Comparison of ENCODE assay signal across 9 cellular contexts in genomic region chr20:35226126-35226774, GRCh38. TPM values are rescaled to one million over a fixed set of nuclear protein-coding genes. Genes with fewer than 3 reads are reported as not detected.
DNase-seq lines count a peak whose midpoint lies in the region; ATAC-seq and TF ChIP-seq lines count a peak whose summit lies in the region.
"Had no signal": no experiment of that assay in that cellular context is flagged by ENCODE, and none has a peak within 500 bp of the region (broad histone marks: within the 10 kb centered on the region; RNA-seq: fewer than 3 reads in every experiment).

TSS of gene MMP24 (plus strand) at chr20:35226690. CDS start at chr20:35226739, 49 bp downstream.

- H3K9ac ChIP-seq in IMR-90 (ENCODE audit: low read depth, low read length) (no peak within 1 kb of the TSS), mammary epithelial cell (ENCODE audit: insufficient read depth, low read length) (no peak within 1 kb of the TSS)

- no peaks in the 10 kb centered on the region for H3K36me3 ChIP-seq in BE2C
- no peaks in the 10 kb centered on the region for H3K36me3 ChIP-seq in IMR-90 (ENCODE audit: control insufficient read depth, insufficient read depth, low read length)
- H3K36me3 ChIP-seq in mammary epithelial cell (ENCODE audit: insufficient read depth, low read length) = no peaks in the 10 kb centered on the region

- peak within 1 kb of the TSS; percentile 82 for H2AFZ ChIP-seq in IMR-90 (replicated peaks; ENCODE audit: low read length, poor library complexity)
- no peak within 1 kb of the TSS for H2AFZ ChIP-seq in mammary epithelial cell (ENCODE audit: low read depth, low read length)

- dilution Hi-C loops in IMR-90 (cut with HindIII; ENCODE audit: low sequenced_read_pairs, unreplicated experiment) (no loop called here), mammary epithelial cell (cut with HindIII; ENCODE audit: low sequenced_read_pairs) (no loop called here)

- H4K8ac ChIP-seq in IMR-90 (ENCODE audit: low read depth in 2 of 2, low read length in 2 of 2) = no peak within 1 kb of the TSS

- H3K56ac ChIP-seq in IMR-90 (ENCODE audit: extremely low read depth, insufficient read depth, low read length) = no peak within 1 kb of the TSS

- peak within 1 kb of the TSS; percentile 76 to 78 (median 77) for H3K4me3 Mint-ChIP-seq in nephron

- H3K4me1 Mint-ChIP-seq in nephron = no peaks in the 10 kb centered on the region

- H2AK5ac ChIP-seq in IMR-90 (ENCODE audit: low read depth, low read length) = no peak within 1 kb of the TSS

- no peaks in the 10 kb centered on the region for H3K79me1 ChIP-seq in IMR-90 (ENCODE audit: low read depth in 1 of 2, low read length in 2 of 2)

- 1% methylated on average over 26 of the region's 53 CpGs; no CpG with 5 or more reads in 1 of the 2 experiments for WGBS in IMR-90 (ENCODE audit: extremely low coverage in 2 of 2, insufficient read length in 1 of 2), 2 experiments
- WGBS in mammary epithelial cell (ENCODE audit: low coverage, missing lambda C conversion rate) = 20% methylated on average over 4 of the region's 53 CpGs

- H3K9me1 ChIP-seq in IMR-90 (ENCODE audit: insufficient read depth, low read length) = peaks cover 3% of the 10 kb centered on the region; the same call in 1 of the 2 replicates

- intact Hi-C loops in IMR-90 (cut with micrococcal nuclease) (no loop called here), mammary epithelial cell (cut with micrococcal nuclease) (no loop called here)

- BruUV-seq in IMR-90 (replicated peaks; lab: Mats Ljungman, UMichigan) (no TSS peak), mammary epithelial cell (replicated peaks; lab: Mats Ljungman, UMichigan) (no TSS peak)

- no peak for TF ChIP-seq RAD21 in IMR-90 (IDR thresholded peaks at IDR 0.05; ENCODE audit: low read length)

- no peak within 1 kb of the TSS for H3K14ac ChIP-seq in IMR-90 (replicated peaks; ENCODE audit: low read depth, low read length)

- H2BK15ac ChIP-seq in IMR-90 (ENCODE audit: low read depth, low read length) = no peak within 1 kb of the TSS

- no peak for TF ChIP-seq POLR2A in IMR-90 (IDR thresholded peaks at IDR 0.05; ENCODE audit: low read depth, low read length)

- peaks cover 54% of the 10 kb centered on the region for H3K27me3 Mint-ChIP-seq in nephron (ENCODE audit: low read depth)

- POLR2A ChIA-PET in IMR-90 (lab: Charles Lee; ENCODE audit: unreplicated experiment) = no interaction called here

- no peak within 1 kb of the TSS for H3K4ac ChIP-seq in IMR-90 (ENCODE audit: low read depth, low read length)

- H4K20me1 ChIP-seq in IMR-90 (ENCODE audit: insufficient read depth, low read length) (peaks cover 8% of the 10 kb centered on the region; the same call in 1 of the 2 replicates), mammary epithelial cell (ENCODE audit: insufficient read depth, low read length) (no peaks in the 10 kb centered on the region)

- H3K4me2 ChIP-seq in IMR-90 (ENCODE audit: low read depth, low read length) = peak within 1 kb of the TSS; percentile 86
- H3K4me2 ChIP-seq in mammary epithelial cell (ENCODE audit: insufficient read depth, low read depth, low read length) = peak within 1 kb of the TSS; percentile 80

- H3K4me1 ChIP-seq in BE2C (peaks cover 5% of the 10 kb centered on the region; the same call in 1 of the 2 replicates), IMR-90 (ENCODE audit: control insufficient read depth, insufficient read depth, low read length) (peaks cover 6% of the 10 kb centered on the region; the same call in 1 of the 2 replicates), mammary epithelial cell (ENCODE audit: insufficient read depth, low read length) (no peaks in the 10 kb centered on the region)

- H3K4me3 ChIP-seq in BE2C (ENCODE audit: low read depth, low read length) (peak within 1 kb of the TSS; percentile 71), IMR-90 (ENCODE audit: insufficient read depth, low read depth, low read length) (peak within 1 kb of the TSS; percentile 32), mammary epithelial cell (replicated peaks in 1 of 3; ENCODE audit: insufficient read depth in 1 of 3, low read depth in 2 of 3, low read length in 3 of 3) (peak within 1 kb of the TSS in 2 of 3 experiments; percentile 12 to 25)

- peaks cover 5% of the 10 kb centered on the region for H3K9me3 Mint-ChIP-seq in nephron

- no peak within 1 kb of the TSS for H4K91ac ChIP-seq in IMR-90 (ENCODE audit: insufficient read depth, low read depth, low read length)

- H3K9me3 ChIP-seq in BE2C (no peaks in the 10 kb centered on the region; the same call in 1 of the 2 replicates), IMR-90 (ENCODE audit: control insufficient read depth, insufficient read depth, low read length) (no peaks in the 10 kb centered on the region), mammary epithelial cell (replicated peaks; ENCODE audit: insufficient read depth, low read length) (no peaks in the 10 kb centered on the region)

- no peak within 1 kb of the TSS for H3K27ac Mint-ChIP-seq in nephron

- H3K27ac ChIP-seq in IMR-90 (ENCODE audit: insufficient read depth, low read length) (no peak within 1 kb of the TSS), mammary epithelial cell (ENCODE audit: insufficient read depth, low read depth, low read length) (no peak within 1 kb of the TSS)

- CTCF ChIA-PET in IMR-90 (lab: Yijun Ruan, JAX) = no interaction called here
- CTCF ChIA-PET in mammary epithelial cell (lab: Charles Lee; ENCODE audit: low non-redundant PET) = no interaction called here

- no peaks in the 10 kb centered on the region for H3K79me2 ChIP-seq in mammary epithelial cell (ENCODE audit: insufficient read depth, low read length)

- in situ Hi-C loops in IMR-90 (cut with MboI; ENCODE audit: low sequenced_read_pairs) (no loop called here), mammary epithelial cell (cut with MboI; ENCODE audit: low sequenced_read_pairs in 2 of 2) (no loop called here)

- TF ChIP-seq CTCF in BE2C (IDR thresholded peaks at IDR 0.05; ENCODE audit: low read depth, low read length) (no peak), IMR-90 (conservative IDR thresholded peaks at IDR 0.05; ENCODE audit: low read depth, low read length) (no peak), mammary epithelial cell (conservative IDR thresholded peaks at IDR 0.05 in 1 of 2, IDR thresholded peaks at IDR 0.05 in 1 of 2; ENCODE audit: extremely low read depth in 1 of 2, insufficient read depth in 1 of 2, low read depth in 1 of 2, low read length in 2 of 2) (no peak), nephron (IDR thresholded peaks at IDR 0.05; ENCODE audit: unreplicated experiment in 3 of 3) (no peak)

- no peak within 1 kb of the TSS for H2BK120ac ChIP-seq in IMR-90 (ENCODE audit: low read depth, low read length)

- H3K18ac ChIP-seq in IMR-90 (ENCODE audit: low read depth, low read length) = no peak within 1 kb of the TSS

- H3K27me3 ChIP-seq in BE2C (no peaks in the 10 kb centered on the region), IMR-90 (ENCODE audit: control insufficient read depth, insufficient read depth, low read length) (peaks cover 27% of the 10 kb centered on the region), mammary epithelial cell (ENCODE audit: insufficient read depth, low read length) (peaks cover 8% of the 10 kb centered on the region)

- H2AK9ac ChIP-seq in IMR-90 (replicated peaks; ENCODE audit: low read depth, low read length, poor library complexity) = peak within 1 kb of the TSS; percentile 44

- no peak within 1 kb of the TSS for H4K5ac ChIP-seq in IMR-90 (ENCODE audit: low read depth, low read length)

- no peak within 1 kb of the TSS for H2BK5ac ChIP-seq in IMR-90 (ENCODE audit: low read depth, low read length, poor library complexity, severe bottlenecking)

- no peak for ATAC-seq in IMR-90 (ENCODE audit: low read depth)
- ATAC-seq in GM21737 (IDR thresholded peaks at IDR 0.05; ENCODE audit: unreplicated experiment) = no peak
- ATAC-seq in HG02763 (IDR thresholded peaks at IDR 0.05; ENCODE audit: unreplicated experiment) = no peak

- no peak within 1 kb of the TSS for H2BK20ac ChIP-seq in IMR-90 (ENCODE audit: low read depth, low read length)

- H3K36me3 Mint-ChIP-seq in nephron (ENCODE audit: low read depth) = peaks cover 7% of the 10 kb centered on the region

- DNase-seq in BE2C = no peak
- no peak for DNase-seq in IMR-90
- DNase-seq in mammary epithelial cell = no peak
- no peak for DNase-seq in cortex of kidney (lab: John Stamatoyannopoulos, UW)
- DNase-seq in hippocampal formation (lab: John Stamatoyannopoulos, UW) = no peak
- DNase-seq: KG1 had no signal

- H3K23ac ChIP-seq in IMR-90 (ENCODE audit: low read depth, low read length) = no peak within 1 kb of the TSS

TF ChIP-seq in IMR-90, 13 proteins besides CTCF, POLR2A, EP300 and RAD21 (continues in another document):
- TF ChIP-seq RCOR1 (IDR thresholded peaks at IDR 0.05; ENCODE audit: insufficient replicate concordance, low read length) (no peak), NFE2L2 (IDR thresholded peaks at IDR 0.05; ENCODE audit: low read depth, low read length) (no peak), BHLHE40 (IDR thresholded peaks at IDR 0.05; ENCODE audit: low read depth, low read length) (no peak), USF2 (IDR thresholded peaks at IDR 0.05; ENCODE audit: low read depth, low read length) (no peak), MAFK (IDR thresholded peaks at IDR 0.05; ENCODE audit: low read depth, low read length) (no peak), CEBPB (IDR thresholded peaks at IDR 0.05; ENCODE audit: low read depth, low read length) (no peak), MXI1 (IDR thresholded peaks at IDR 0.05; ENCODE audit: borderline replicate concordance, low read depth, low read length) (no peak), FOS (IDR thresholded peaks at IDR 0.05; ENCODE audit: low read depth, low read length) (no peak), RFX5 (IDR thresholded peaks at IDR 0.05; ENCODE audit: low read depth, low read length) (no peak)

RNA-seq across cellular contexts. Expression of gene MMP24, which starts in this region (rescaled TPM):
- 15.3 TPM for polyA plus RNA-seq in BE2C (2012; ENCODE audit: insufficient read depth, insufficient read length, low read depth)
- total RNA-seq in IMR-90 (2012; rRNA removed) = 0.36 and 0.56 TPM in 2 replicates
- 0.79 and 0.86 TPM in 2 replicates for polyA plus RNA-seq in IMR-90 (2012; rRNA removed)
- 0.32 and 1.0 TPM in 2 replicates for polyA plus RNA-seq in IMR-90 (2012; cell fraction: cytosol; rRNA removed)
- polyA plus RNA-seq in IMR-90 (2012; cell fraction: nucleus; rRNA removed; ENCODE audit: low replicate concordance) = 0.34 and 0.54 TPM in 2 replicates
- 1 to 10 TPM in 1 of 2 donors, under 1 TPM in 1; 0.12 to 6.8 TPM for total RNA-seq in mammary epithelial cell
- polyA plus RNA-seq in mammary epithelial cell = 0.11 TPM
- not detected for polyA minus RNA-seq in mammary epithelial cell

Comparison
In these comparisons a context has a peak if more than half of its experiments do, and no peak if none do; other contexts are left out.
1. H3K4me3 ChIP-seq: peak in every context shown above with its lines; median percentile 71 in BE2C; 32 in IMR-90; 18 in mammary epithelial cell.